Comparison of ENCODE assay signal across 9 cellular contexts in the genomic region with DNA sequence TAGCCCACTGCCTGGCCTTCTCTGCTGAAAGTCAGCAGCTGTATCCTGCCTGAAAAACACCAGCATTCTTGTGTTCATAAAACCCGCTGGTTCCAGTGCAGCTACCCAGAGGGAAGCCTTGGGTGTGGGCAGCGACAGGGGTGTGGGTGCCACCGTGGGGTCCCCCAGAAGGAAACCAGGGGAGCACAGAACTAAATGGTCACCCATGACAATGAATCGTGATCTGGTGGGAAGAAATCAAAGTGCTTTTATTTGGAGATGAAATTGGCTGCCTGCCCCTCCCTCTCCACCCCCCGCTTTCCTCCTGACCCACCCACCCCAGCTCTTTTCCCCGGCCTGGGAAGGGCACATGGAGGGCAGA. TPM values are rescaled to one million over a fixed set of nuclear protein-coding genes. Genes with fewer than 3 reads are reported as not detected.
DNase-seq lines count a peak whose midpoint lies in the region; ATAC-seq and TF ChIP-seq lines count a peak whose summit lies in the region.
"Had no signal": no experiment of that assay in that cellular context is flagged by ENCODE, and none has a peak within 500 bp of the region (broad histone marks: within the 10 kb centered on the region; RNA-seq: fewer than 3 reads in every experiment).

No MANE protein-coding gene starts in this region.

- WGBS in mammary epithelial cell (ENCODE audit: low coverage, missing lambda C conversion rate), result 23% methylated on average over 4 of the region's 6 CpGs
- 10% methylated on average over 6 of the region's 6 CpGs for WGBS in liver

- no peak overlapping the region for H3K4me3 Mint-ChIP-seq in activated CD4-positive, alpha-beta T cell treated with anti-CD3 and anti-CD28 coated beads for 36 hours
- H3K4me3 Mint-ChIP-seq in type B pancreatic cell, result peak overlapping the region; percentile 62

- intact Hi-C loops in activated CD4-positive, alpha-beta T cell treated with anti-CD3 and anti-CD28 coated beads for 36 hours (cut with DNase I, micrococcal nuclease), result loop anchor here in 1 of 2 experiments (10.0 kb wide), 1 partner anchor 304 kb away; no protein-coding TSS in a partner anchor
- intact Hi-C loops in mammary epithelial cell (cut with micrococcal nuclease), result no loop called here

- peak; percentile 6 for DNase-seq in activated CD4-positive, alpha-beta T cell treated with anti-CD3 and anti-CD28 coated beads for 36 hours
- no peak for DNase-seq in activated CD4-positive, alpha-beta T cell treated with anti-CD3 and anti-CD28 coated beads for 48 hours
- DNase-seq in mammary epithelial cell (no peak), type B pancreatic cell (ENCODE audit: extremely low spot score, unreplicated experiment) (no peak), ecto neural progenitor cell (ENCODE audit: low spot score) (no peak), MM.1S (no peak)

- H3K4me3 ChIP-seq in mammary epithelial cell (replicated peaks in 1 of 3; ENCODE audit: insufficient read depth in 1 of 3, low read depth in 2 of 3, low read length in 3 of 3) (no peak overlapping the region), liver (ENCODE audit: low read depth in 1 of 3, low read length in 3 of 3) (no peak overlapping the region), MM.1S (ENCODE audit: low read length) (no peak overlapping the region)

- H2AFZ ChIP-seq in mammary epithelial cell (ENCODE audit: low read depth, low read length) (peak overlapping the region; percentile 82), MM.1S (ENCODE audit: low read length) (no peak overlapping the region)

- no peak overlapping the region for H3K9ac ChIP-seq in mammary epithelial cell (ENCODE audit: insufficient read depth, low read length)
- H3K9ac ChIP-seq in liver (ENCODE audit: low read depth in 1 of 2, low read length in 2 of 2), result no peak overlapping the region
- H3K9ac ChIP-seq in MM.1S (ENCODE audit: low read length), result no peak overlapping the region

- peaks cover 11% of the 10 kb centered on the region for H3K4me1 ChIP-seq in mammary epithelial cell (ENCODE audit: insufficient read depth, low read length)
- peaks cover 0 to 14% (median 5%) of the 10 kb centered on the region in 4 donors for H3K4me1 ChIP-seq in liver (ENCODE audit: control insufficient read depth in 4 of 4, insufficient read depth in 4 of 4, low read length in 3 of 4)
- H3K4me1 ChIP-seq in MM.1S (ENCODE audit: low read length), result no peaks in the 10 kb centered on the region

- peak overlapping the region; percentile 48 for H3K27ac Mint-ChIP-seq in activated CD4-positive, alpha-beta T cell treated with anti-CD3 and anti-CD28 coated beads for 36 hours
- peak overlapping the region; percentile 36 for H3K27ac Mint-ChIP-seq in type B pancreatic cell

- in situ Hi-C loops in mammary epithelial cell (cut with MboI; ENCODE audit: low sequenced_read_pairs in 2 of 2), result no loop called here

- dilution Hi-C loops in mammary epithelial cell (cut with HindIII; ENCODE audit: low sequenced_read_pairs), result no loop called here

- H3K4me2 ChIP-seq in mammary epithelial cell (ENCODE audit: insufficient read depth, low read depth, low read length) (peak overlapping the region; percentile 71), MM.1S (ENCODE audit: low read depth, low read length) (no peak overlapping the region)

- H4K20me1 ChIP-seq in mammary epithelial cell (ENCODE audit: insufficient read depth, low read length), result no peaks in the 10 kb centered on the region
- peaks cover 7% of the 10 kb centered on the region; the same call in 1 of the 2 replicates for H4K20me1 ChIP-seq in MM.1S (ENCODE audit: insufficient read depth, low read length)

- H3K9me3 ChIP-seq in mammary epithelial cell (replicated peaks; ENCODE audit: insufficient read depth, low read length) (no peaks in the 10 kb centered on the region), liver (ENCODE audit: control insufficient read depth in 4 of 4, low read length in 3 of 4) (no peaks in the 10 kb centered on the region), MM.1S (replicated peaks; ENCODE audit: insufficient read depth, low read length) (no peaks in the 10 kb centered on the region)

- BruUV-seq in mammary epithelial cell (replicated peaks; lab: Mats Ljungman, UMichigan), result no TSS peak

- H3K27ac ChIP-seq in mammary epithelial cell (ENCODE audit: insufficient read depth, low read depth, low read length) (no peak overlapping the region), liver (ENCODE audit: low read depth in 1 of 2, low read length in 2 of 2) (peak overlapping the region; percentile 50 to 77), MM.1S (ENCODE audit: low read length) (no peak overlapping the region)
- H3K27ac ChIP-seq: C4-2B had no signal

- H3K79me2 ChIP-seq in mammary epithelial cell (ENCODE audit: insufficient read depth, low read length) (peaks cover 3% of the 10 kb centered on the region), MM.1S (ENCODE audit: low read length) (peaks cover 87% of the 10 kb centered on the region)

- peaks cover 25% of the 10 kb centered on the region for H3K36me3 Mint-ChIP-seq in activated CD4-positive, alpha-beta T cell treated with anti-CD3 and anti-CD28 coated beads for 36 hours (ENCODE audit: low read depth)
- peaks cover 4% of the 10 kb centered on the region for H3K36me3 Mint-ChIP-seq in type B pancreatic cell

- CTCF ChIA-PET in activated CD4-positive, alpha-beta T cell treated with anti-CD3 and anti-CD28 coated beads for 36 hours (lab: Charles Lee), result interaction anchor here (0.9 to 1.5 kb wide), 2 partner anchors 54 to 108 kb away, joined by 3 read pairs; no protein-coding TSS in a partner anchor
- CTCF ChIA-PET in mammary epithelial cell (lab: Charles Lee; ENCODE audit: low non-redundant PET), result no interaction called here

- no peaks in the 10 kb centered on the region for H3K27me3 ChIP-seq in mammary epithelial cell (ENCODE audit: insufficient read depth, low read length)
- H3K27me3 ChIP-seq in liver (ENCODE audit: control insufficient read depth in 4 of 4, insufficient read depth in 4 of 4, low read length in 3 of 4), result no peaks in the 10 kb centered on the region
- no peaks in the 10 kb centered on the region for H3K27me3 ChIP-seq in MM.1S (replicated peaks; ENCODE audit: insufficient read depth, low read length)

- no peak for TF ChIP-seq CTCF in mammary epithelial cell (conservative IDR thresholded peaks at IDR 0.05 in 1 of 2, IDR thresholded peaks at IDR 0.05 in 1 of 2; ENCODE audit: extremely low read depth in 1 of 2, insufficient read depth in 1 of 2, low read depth in 1 of 2, low read length in 2 of 2)
- TF ChIP-seq CTCF in liver (IDR thresholded peaks at IDR 0.05; ENCODE audit: low read depth, low read length, missing input control), result no peak
- TF ChIP-seq CTCF in type B pancreatic cell (conservative IDR thresholded peaks at IDR 0.05), result no peak
- TF ChIP-seq CTCF in MM.1S (IDR thresholded peaks at IDR 0.05; ENCODE audit: low read length), result no peak

- H3K27me3 Mint-ChIP-seq in activated CD4-positive, alpha-beta T cell treated with anti-CD3 and anti-CD28 coated beads for 36 hours, result no peaks in the 10 kb centered on the region
- H3K27me3 Mint-ChIP-seq in type B pancreatic cell, result peaks cover 8% of the 10 kb centered on the region

- H3K4me1 Mint-ChIP-seq in activated CD4-positive, alpha-beta T cell treated with anti-CD3 and anti-CD28 coated beads for 36 hours, result peaks cover 80% of the 10 kb centered on the region
- peaks cover 45% of the 10 kb centered on the region for H3K4me1 Mint-ChIP-seq in type B pancreatic cell (ENCODE audit: unreplicated experiment)

- no peak for TF ChIP-seq RAD21 in liver (IDR thresholded peaks at IDR 0.05)

- H3K36me3 ChIP-seq in mammary epithelial cell (ENCODE audit: insufficient read depth, low read length) (no peaks in the 10 kb centered on the region), liver (ENCODE audit: control insufficient read depth in 4 of 4, insufficient read depth in 3 of 4, low read depth in 1 of 4, low read length in 3 of 4) (no peaks in the 10 kb centered on the region), MM.1S (replicated peaks; ENCODE audit: insufficient read depth, low read length) (peaks cover 3% of the 10 kb centered on the region; the same call in 1 of the 2 replicates)

- no peaks in the 10 kb centered on the region for H3K9me2 ChIP-seq in MM.1S (replicated peaks; ENCODE audit: insufficient read depth, low read length)

- H3F3A ChIP-seq in MM.1S (ENCODE audit: insufficient read depth, low read length), result peaks cover 10% of the 10 kb centered on the region

- POLR2A ChIA-PET in activated CD4-positive, alpha-beta T cell treated with anti-CD3 and anti-CD28 coated beads for 36 hours (lab: Charles Lee), result no interaction called here

- no peak for ATAC-seq in activated CD4-positive, alpha-beta T cell treated with anti-CD3 and anti-CD28 coated beads for 36 hours
- no peak for ATAC-seq in HG03095 (IDR thresholded peaks at IDR 0.05; ENCODE audit: unreplicated experiment)

- H3K9me3 Mint-ChIP-seq in activated CD4-positive, alpha-beta T cell treated with anti-CD3 and anti-CD28 coated beads for 36 hours (ENCODE audit: low read depth), result no peaks in the 10 kb centered on the region
- no peaks in the 10 kb centered on the region for H3K9me3 Mint-ChIP-seq in type B pancreatic cell

TF ChIP-seq in liver, 16 proteins besides CTCF, POLR2A, EP300 and RAD21 (continues in another document):
- no peak for TF ChIP-seq FOXA2 (IDR thresholded peaks at IDR 0.05)

RNA-seq across cellular contexts. Expression of a gene that starts 13.7 kb away (rescaled TPM):
- total RNA-seq in activated CD4-positive, alpha-beta T cell treated with anti-CD3 and anti-CD28 coated beads for 36 hours, result 10 to 100 TPM; 33.0 to 34.7 TPM
- total RNA-seq in mammary epithelial cell (1 to 10 TPM; 5.2 to 8.4 TPM), liver (1 to 10 TPM; 5.8 to 5.9 TPM), type B pancreatic cell (ENCODE audit: low replicate concordance) (1.9 and 9.3 TPM in 2 replicates)
- polyA plus RNA-seq in mammary epithelial cell (4.0 TPM), liver (1 to 10 TPM in 1 of 2 donors, under 1 TPM in 1; 0.64 to 1.8 TPM)
- polyA minus RNA-seq in mammary epithelial cell, result 2.5 TPM

Comparison
In these comparisons a context has a peak if more than half of its experiments do, and no peak if none do; other contexts are left out.
1. H3K27ac ChIP-seq: peak in liver (2 of 2); none in mammary epithelial cell (single experiment) and MM.1S (single experiment).